Comparison of ENCODE assay signal across 21 cellular contexts in the genomic region with DNA sequence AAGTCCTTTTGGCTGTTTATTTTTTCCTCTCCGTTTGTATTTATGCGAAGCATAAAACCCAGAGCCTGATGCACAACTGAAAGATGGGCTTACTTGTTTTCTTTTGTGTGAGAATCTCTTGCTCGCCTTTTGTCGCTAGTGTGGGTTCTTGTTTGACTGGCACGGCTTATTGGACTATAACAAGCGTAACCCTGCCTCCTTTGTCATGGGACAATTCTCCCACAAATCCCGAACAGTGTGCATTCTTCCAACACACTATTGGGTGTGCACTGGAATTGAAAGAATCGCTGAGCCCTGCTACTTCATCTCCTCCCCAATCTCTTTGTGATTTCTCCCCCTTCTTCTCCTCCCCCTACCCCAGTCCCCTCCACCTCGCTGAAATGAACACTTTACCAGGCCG.
DNase-seq lines count a peak whose midpoint lies in the region; ATAC-seq and TF ChIP-seq lines count a peak whose summit lies in the region.
"Had no signal": no experiment of that assay in that cellular context is flagged by ENCODE, and none has a peak within 500 bp of the region (broad histone marks: within the 10 kb centered on the region; RNA-seq: fewer than 3 reads in every experiment).

No MANE protein-coding gene starts in this region.

- no peaks in the 10 kb centered on the region for H3K79me2 ChIP-seq in GM23248 (ENCODE audit: insufficient read depth)

- H3K27ac Mint-ChIP-seq in type B pancreatic cell, result peak overlapping the region; percentile 63
- H3K27ac Mint-ChIP-seq: CD8-positive, alpha-beta T cell had no signal

- H3K36me3 ChIP-seq in HAP-1 (replicated peaks) (no peaks in the 10 kb centered on the region), GM23248 (ENCODE audit: low read depth) (no peaks in the 10 kb centered on the region)
- H3K36me3 ChIP-seq: BLaER1 treated with 17β-estradiol and CSF1 and Interleukin-3, amounts not matched to agents 10 nM and 100 nM had no signal

- no peak overlapping the region for H3K27ac ChIP-seq in GM23248
- H3K27ac ChIP-seq: BLaER1 treated with 17β-estradiol and CSF1 and Interleukin-3, amounts not matched to agents 10 nM and 100 nM; HL-60; PC-9 had no signal

- H3K4me1 Mint-ChIP-seq in type B pancreatic cell (ENCODE audit: unreplicated experiment), result peaks cover 11% of the 10 kb centered on the region

- H3K4me3 ChIP-seq in HAP-1, result no peak overlapping the region
- H3K4me3 ChIP-seq in GM23248, result no peak overlapping the region
- H3K4me3 ChIP-seq: BLaER1 treated with 17β-estradiol and CSF1 and Interleukin-3, amounts not matched to agents 10 nM and 100 nM; PC-9 had no signal

- peak overlapping the region; percentile 55 for H3K4me3 Mint-ChIP-seq in type B pancreatic cell
- H3K4me3 Mint-ChIP-seq: CD8-positive, alpha-beta T cell had no signal

- H4K20me1 ChIP-seq in GM23248 (ENCODE audit: insufficient read depth), result no peaks in the 10 kb centered on the region
- H4K20me1 ChIP-seq: BLaER1 treated with 17β-estradiol and CSF1 and Interleukin-3, amounts not matched to agents 10 nM and 100 nM had no signal

- in situ Hi-C loops in HAP-1 (cut with MboI; ENCODE audit: low sequenced_read_pairs) (no loop called here), GM23248 (cut with MboI) (no loop called here)

- H3K9me3 ChIP-seq in HAP-1 (no peaks in the 10 kb centered on the region), GM23248 (ENCODE audit: low read depth) (no peaks in the 10 kb centered on the region)
- H3K9me3 ChIP-seq: BLaER1 treated with 17β-estradiol and CSF1 and Interleukin-3, amounts not matched to agents 10 nM and 100 nM had no signal

- peaks cover 15% of the 10 kb centered on the region for H3K4me1 ChIP-seq in HAP-1
- no peaks in the 10 kb centered on the region for H3K4me1 ChIP-seq in GM23248 (ENCODE audit: insufficient read depth)

- whole genome bisulfite sequencing in GM23248 (ENCODE audit: low coverage in 1 of 2, low lambda C conversion rate in 2 of 2, missing lambda C conversion rate in 2 of 2), 2 experiments, result 62 to 71% methylated on average over 10 of the region's 10 CpGs

- no peak for ATAC-seq in HG03457 (IDR thresholded peaks at IDR 0.05; ENCODE audit: unreplicated experiment)
- ATAC-seq in SK-N-SH treated with all-trans-retinoic acid at 6 μM for 48 hours, result no peak
- ATAC-seq: CD8-positive, alpha-beta T cell had no signal

- H3K9ac ChIP-seq in GM23248, result no peak overlapping the region
- H3K9ac ChIP-seq: BLaER1 treated with 17β-estradiol and CSF1 and Interleukin-3, amounts not matched to agents 10 nM and 100 nM had no signal

- no peak for TF ChIP-seq CTCF in type B pancreatic cell (conservative IDR thresholded peaks at IDR 0.05)

- DNase-seq in HAP-1 (ENCODE audit: low spot score in 2 of 2) (peak; percentile 67 to 73), cerebellar cortex (ENCODE audit: low spot score) (peak; percentile 66), left kidney (ENCODE audit: low read depth, low spot score) (peak; percentile 33), type B pancreatic cell (ENCODE audit: extremely low spot score, unreplicated experiment) (no peak), GM23248 (no peak)
- DNase-seq: CD8-positive, alpha-beta T cell; DND-41; KG1; NCI-H1105; NCI-H146; NCI-H2029; NCI-H226; NCI-H510A treated with DMSO at 0.1 percent for 48 hours; NCI-H748 treated with DMSO at 0.1 percent for 48 hours; PC-9; RPMI8226; SHP77 had no signal

- peaks cover 5% of the 10 kb centered on the region; the same call in 1 of the 2 replicates for H3K27me3 ChIP-seq in HAP-1 (ENCODE audit: low read depth)
- no peaks in the 10 kb centered on the region for H3K27me3 ChIP-seq in GM23248 (replicated peaks; ENCODE audit: insufficient read depth)
- H3K27me3 ChIP-seq: BLaER1 treated with 17β-estradiol and CSF1 and Interleukin-3, amounts not matched to agents 10 nM and 100 nM had no signal

- no peak overlapping the region for H3K4me2 ChIP-seq in GM23248 (ENCODE audit: unreplicated experiment)
- H3K4me2 ChIP-seq: BLaER1 treated with 17β-estradiol and CSF1 and Interleukin-3, amounts not matched to agents 10 nM and 100 nM; PC-9 had no signal

- H3K9me3 Mint-ChIP-seq in type B pancreatic cell, result no peaks in the 10 kb centered on the region
- H3K9me3 Mint-ChIP-seq: CD8-positive, alpha-beta T cell had no signal

- H3K27me3 Mint-ChIP-seq in type B pancreatic cell, result peaks cover 7% of the 10 kb centered on the region

- H3F3A ChIP-seq in GM23248 (ENCODE audit: insufficient read depth), result no peaks in the 10 kb centered on the region

- no peak overlapping the region for H2AFZ ChIP-seq in GM23248
- H2AFZ ChIP-seq: PC-9 had no signal

- peaks cover 5% of the 10 kb centered on the region for H3K36me3 Mint-ChIP-seq in type B pancreatic cell

- no peaks in the 10 kb centered on the region for H3K9me2 ChIP-seq in GM23248 (ENCODE audit: insufficient read depth)

TF ChIP-seq in SK-N-SH treated with all-trans-retinoic acid at 6 μM for 48 hours, 23 proteins besides CTCF, POLR2A, EP300 and RAD21 (continues in another document):
- TF ChIP-seq BACH2 (CRISPR knock-in tag; IDR thresholded peaks at IDR 0.05; ENCODE audit: borderline replicate concordance) (no peak), RARB (CRISPR knock-in tag; IDR thresholded peaks at IDR 0.05) (no peak), GLIS3 (CRISPR knock-in tag; IDR thresholded peaks at IDR 0.05) (no peak), TSHZ2 (CRISPR knock-in tag; IDR thresholded peaks at IDR 0.05) (no peak), CSDC2 (CRISPR knock-in tag; IDR thresholded peaks at IDR 0.05) (no peak), PPARA (CRISPR knock-in tag; IDR thresholded peaks at IDR 0.05; ENCODE audit: borderline replicate concordance) (no peak), ARNTL (CRISPR knock-in tag; IDR thresholded peaks at IDR 0.05; ENCODE audit: borderline replicate concordance, low read depth) (no peak), POU6F1 (CRISPR knock-in tag; IDR thresholded peaks at IDR 0.05; ENCODE audit: borderline replicate concordance, low read depth) (no peak), CREB5 (CRISPR knock-in tag; IDR thresholded peaks at IDR 0.05; ENCODE audit: low read depth) (no peak)
- TF ChIP-seq, protein P1, sequence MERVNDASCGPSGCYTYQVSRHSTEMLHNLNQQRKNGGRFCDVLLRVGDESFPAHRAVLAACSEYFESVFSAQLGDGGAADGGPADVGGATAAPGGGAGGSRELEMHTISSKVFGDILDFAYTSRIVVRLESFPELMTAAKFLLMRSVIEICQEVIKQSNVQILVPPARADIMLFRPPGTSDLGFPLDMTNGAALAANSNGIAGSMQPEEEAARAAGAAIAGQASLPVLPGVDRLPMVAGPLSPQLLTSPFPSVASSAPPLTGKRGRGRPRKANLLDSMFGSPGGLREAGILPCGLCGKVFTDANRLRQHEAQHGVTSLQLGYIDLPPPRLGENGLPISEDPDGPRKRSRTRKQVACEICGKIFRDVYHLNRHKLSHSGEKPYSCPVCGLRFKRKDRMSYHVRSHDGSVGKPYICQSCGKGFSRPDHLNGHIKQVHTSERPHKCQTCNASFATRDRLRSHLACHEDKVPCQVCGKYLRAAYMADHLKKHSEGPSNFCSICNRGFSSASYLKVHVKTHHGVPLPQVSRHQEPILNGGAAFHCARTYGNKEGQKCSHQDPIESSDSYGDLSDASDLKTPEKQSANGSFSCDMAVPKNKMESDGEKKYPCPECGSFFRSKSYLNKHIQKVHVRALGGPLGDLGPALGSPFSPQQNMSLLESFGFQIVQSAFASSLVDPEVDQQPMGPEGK (CRISPR knock-in tag; IDR thresholded peaks at IDR 0.05; ENCODE audit: borderline replicate concordance), result no peak

Comparison
In these comparisons a context has a peak if more than half of its experiments do, and no peak if none do; other contexts are left out.
1. DNase-seq: peak in HAP-1 (2 of 2), cerebellar cortex (single experiment) and left kidney (single experiment); none in type B pancreatic cell (single experiment) and GM23248 (single experiment).